Comparison of ENCODE assay signal across 8 cellular contexts in genomic region chr22:46734830-46735453, GRCh38. TPM values are rescaled to one million over a fixed set of nuclear protein-coding genes. Genes with fewer than 3 reads are reported as not detected.
DNase-seq lines count a peak whose midpoint lies in the region; ATAC-seq and TF ChIP-seq lines count a peak whose summit lies in the region.

No MANE protein-coding gene starts in this region.

- no peak overlapping the region for H2AK5ac ChIP-seq in H9 (ENCODE audit: insufficient read length, low read length)

- no peak overlapping the region for H2BK15ac ChIP-seq in H9 (ENCODE audit: low read depth, low read length)

- WGBS in H9 (ENCODE audit: extremely low coverage, insufficient read length, low lambda C conversion rate): no CpG with 5 or more reads among the region's 12 CpGs

- H2BK5ac ChIP-seq in H9 (ENCODE audit: insufficient read length, low read length): no peak overlapping the region

- POLR2A ChIA-PET in activated B cell treated with CpG ODN at 0.5 μM for 24 hours (lab: Charles Lee): interaction anchor here (0.7 to 2.6 kb wide), 8 partner anchors 24 to 450 kb away, joined by 3 to 14 read pairs (median 4); partner anchors contain the start of gene TBC1D22A

- H3K9me3 Mint-ChIP-seq in activated B cell treated with CpG ODN at 0.5 μM for 24 hours: no peaks in the 10 kb centered on the region
- no peaks in the 10 kb centered on the region for H3K9me3 Mint-ChIP-seq in osteocyte (ENCODE audit: unreplicated experiment)
- no peaks in the 10 kb centered on the region for H3K9me3 Mint-ChIP-seq in H9

- H3K79me1 ChIP-seq in H9 (ENCODE audit: insufficient read depth, low read depth, low read length, poor library complexity, severe bottlenecking): peaks cover 4% of the 10 kb centered on the region

- H4K20me1 ChIP-seq in H9 (ENCODE audit: control insufficient read depth, insufficient read depth, insufficient read length): peaks cover 5% of the 10 kb centered on the region

- H3K14ac ChIP-seq in H9 (ENCODE audit: insufficient read depth, low read length): no peak overlapping the region

- H3K4me1 Mint-ChIP-seq in activated B cell treated with CpG ODN at 0.5 μM for 24 hours (peaks cover 51% of the 10 kb centered on the region), osteocyte (ENCODE audit: unreplicated experiment) (peaks cover 60% of the 10 kb centered on the region), H9 (peaks cover 39 to 57% of the 10 kb centered on the region in 2 experiments)

- H3K4me3 Mint-ChIP-seq in activated B cell treated with CpG ODN at 0.5 μM for 24 hours (peak overlapping the region; percentile 76), osteocyte (ENCODE audit: unreplicated experiment) (peak overlapping the region; percentile 54), H9 (no peak overlapping the region)

- DNase-seq in Ammon's horn (ENCODE audit: low spot score) (peak; percentile 57), HL-60 (ENCODE audit: low read depth in 1 of 2, low spot score in 1 of 2) (peak; percentile 84 to 90), activated B cell treated with CpG ODN at 0.5 μM for 24 hours (peak; percentile 60), dermis blood vessel endothelial cell (peak; percentile 69), osteocyte (ENCODE audit: extremely low spot score, unreplicated experiment) (no peak), H9 (no peak)

- no peak overlapping the region for H3K4me2 ChIP-seq in H9 (ENCODE audit: insufficient read depth, insufficient read length, low read length)

- intact Hi-C loops in activated B cell treated with CpG ODN at 0.5 μM for 24 hours (cut with micrococcal nuclease): loop anchor here (1.0 to 10.0 kb wide), 6 partner anchors 50 to 583 kb away; partner anchors contain the start of gene PPARA

- ATAC-seq in activated B cell treated with CpG ODN at 0.5 μM for 24 hours (ENCODE audit: low read depth): peak; percentile 67
- no peak for ATAC-seq in HG03565 (IDR thresholded peaks at IDR 0.05; ENCODE audit: unreplicated experiment)
- ATAC-seq in GM21737 (IDR thresholded peaks at IDR 0.05; ENCODE audit: unreplicated experiment): no peak

- TF ChIP-seq CTCF in HL-60 (IDR thresholded peaks at IDR 0.05; ENCODE audit: insufficient read depth, low read length) (no peak), activated B cell treated with CpG ODN at 0.5 μM for 24 hours (IDR thresholded peaks at IDR 0.05) (no peak), osteocyte (IDR thresholded peaks at IDR 0.05) (no peak), H9 (conservative IDR thresholded peaks at IDR 0.05) (no peak)

- H3K27me3 Mint-ChIP-seq in activated B cell treated with CpG ODN at 0.5 μM for 24 hours (no peaks in the 10 kb centered on the region), osteocyte (ENCODE audit: unreplicated experiment) (no peaks in the 10 kb centered on the region), H9 (ENCODE audit: low read depth) (peaks cover 3% of the 10 kb centered on the region; the same call in 1 of the 2 replicates)

- peaks cover 2% of the 10 kb centered on the region; the same call in 1 of the 2 replicates for H3K79me2 ChIP-seq in H9 (ENCODE audit: insufficient read depth, low read length)

- no peaks in the 10 kb centered on the region for H3K27me3 ChIP-seq in HL-60 (ENCODE audit: insufficient read depth, poor library complexity, severe bottlenecking)
- H3K27me3 ChIP-seq in H9 (ENCODE audit: insufficient read depth, low read length): no peaks in the 10 kb centered on the region

- H3K18ac ChIP-seq in H9 (ENCODE audit: insufficient read length, low read depth, low read length): no peak overlapping the region

- H3K27ac ChIP-seq in HL-60 (replicated peaks) (peak overlapping the region; percentile 33), H9 (ENCODE audit: insufficient read length, low read depth, low read length) (no peak overlapping the region)

- no peaks in the 10 kb centered on the region for H3K23me2 ChIP-seq in H9 (ENCODE audit: insufficient read length, low read depth, low read length, poor library complexity, severe bottlenecking)

- H3K56ac ChIP-seq in H9 (ENCODE audit: insufficient read length, low read depth, low read length): no peak overlapping the region

- no peak overlapping the region for H2BK20ac ChIP-seq in H9 (ENCODE audit: low read depth, low read length, poor library complexity, severe bottlenecking)

- no peak overlapping the region for H3K23ac ChIP-seq in H9 (ENCODE audit: insufficient read length, low read depth, low read length)

- H2BK12ac ChIP-seq in H9 (ENCODE audit: insufficient read length, low read depth, low read length): no peak overlapping the region

- no peak overlapping the region for H2BK120ac ChIP-seq in H9 (ENCODE audit: low read depth, low read length, poor library complexity, severe bottlenecking)

- no peak overlapping the region for H2AFZ ChIP-seq in H9 (ENCODE audit: low read length)

- H3K4me3 ChIP-seq in HL-60 (replicated peaks; ENCODE audit: insufficient read depth, low read length): peak overlapping the region; percentile 10

- H4K5ac ChIP-seq in H9 (ENCODE audit: insufficient read length, low read depth, low read length): no peak overlapping the region

- H3K27ac Mint-ChIP-seq in activated B cell treated with CpG ODN at 0.5 μM for 24 hours (peak overlapping the region; percentile 74), osteocyte (ENCODE audit: unreplicated experiment) (peak overlapping the region; percentile 68), H9 (no peak overlapping the region)

- no peak overlapping the region for H3T11ph ChIP-seq in H9 (ENCODE audit: low read length)

- no peak overlapping the region for H3K9ac ChIP-seq in H9 (ENCODE audit: extremely low read depth, insufficient read length, low read length)

- H3K36me3 Mint-ChIP-seq in activated B cell treated with CpG ODN at 0.5 μM for 24 hours (ENCODE audit: low read depth): peaks cover 12% of the 10 kb centered on the region
- H3K36me3 Mint-ChIP-seq in osteocyte (ENCODE audit: unreplicated experiment): peaks cover 5% of the 10 kb centered on the region
- peaks cover 2 to 7% (median 6%) of the 10 kb centered on the region in 3 experiments; a peak in 6 of 7 replicates for H3K36me3 Mint-ChIP-seq in H9 (ENCODE audit: insufficient read depth in 1 of 3, low read depth in 3 of 3)

- H3K4me1 ChIP-seq in H9 (ENCODE audit: insufficient read depth, low read length): peaks cover 9% of the 10 kb centered on the region; the same call in 1 of the 2 replicates

- H4K8ac ChIP-seq in H9 (replicated peaks; ENCODE audit: insufficient read length, low read depth, low read length): no peak overlapping the region

- no peak overlapping the region for H3K4ac ChIP-seq in H9 (ENCODE audit: low read depth, low read length)

- CTCF ChIA-PET in activated B cell treated with CpG ODN at 0.5 μM for 24 hours (lab: Charles Lee): interaction anchor here (1.0 to 2.9 kb wide), 4 partner anchors 28 to 171 kb away, joined by 4 to 14 read pairs (median 6); partner anchors contain the start of gene TBC1D22A

- H3K9me3 ChIP-seq in H9 (ENCODE audit: control insufficient read depth, low read depth, low read length): no peaks in the 10 kb centered on the region

- H4K91ac ChIP-seq in H9 (ENCODE audit: insufficient read length, low read depth, low read length): no peak overlapping the region

RNA-seq across cellular contexts. Expression of gene CERK, which starts 3.1 kb away (rescaled TPM):
- 13.8 and 16.9 TPM in 2 replicates for total RNA-seq in activated B cell treated with CpG ODN at 0.5 μM for 24 hours
- 87.8 and 106 TPM in 2 replicates for total RNA-seq in dermis blood vessel endothelial cell
- total RNA-seq in osteocyte: 38.4 and 41.6 TPM in 2 replicates
- total RNA-seq in H9 (2021): 46.3 and 47.1 TPM in 2 replicates

RNA-seq across cellular contexts. Expression of gene TBC1D22A, which starts 27.5 kb away (rescaled TPM):
- total RNA-seq in activated B cell treated with CpG ODN at 0.5 μM for 24 hours (73.0 and 85.9 TPM in 2 replicates), dermis blood vessel endothelial cell (19.4 and 23.8 TPM in 2 replicates), osteocyte (28.9 and 29.1 TPM in 2 replicates), H9 (2021) (19.3 and 20.8 TPM in 2 replicates)

Comparison
In these comparisons a context has a peak if more than half of its experiments do, and no peak if none do; other contexts are left out.
1. DNase-seq: peak in Ammon's horn (single experiment), HL-60 (2 of 2), activated B cell treated with CpG ODN at 0.5 μM for 24 hours (single experiment) and dermis blood vessel endothelial cell (single experiment); none in osteocyte (single experiment) and H9 (single experiment).
2. H3K27ac Mint-ChIP-seq: peak in activated B cell treated with CpG ODN at 0.5 μM for 24 hours (single experiment) and osteocyte (single experiment); none in H9 (0 of 3).
3. H3K4me3 Mint-ChIP-seq: peak in activated B cell treated with CpG ODN at 0.5 μM for 24 hours (single experiment) and osteocyte (single experiment); none in H9 (0 of 2).